ENCODE assay signal across 13 cellular contexts in genomic region chr2:96501471-96501874, GRCh38. TPM values are rescaled to one million over a fixed set of nuclear protein-coding genes. Genes with fewer than 3 reads are reported as not detected.
DNase-seq lines count a peak whose midpoint lies in the region; ATAC-seq and TF ChIP-seq lines count a peak whose summit lies in the region.
"Had no signal": no experiment of that assay in that cellular context is flagged by ENCODE, and none has a peak within 500 bp of the region (broad histone marks: within the 10 kb centered on the region; RNA-seq: fewer than 3 reads in every experiment).

No MANE protein-coding gene starts in this region.

- intact Hi-C loops in activated CD4-positive, alpha-beta T cell treated with anti-CD3 and anti-CD28 coated beads for 36 hours (cut with DNase I, micrococcal nuclease), result no loop called here
- intact Hi-C loops in Caco-2 (cut with micrococcal nuclease; ENCODE audit: unreplicated experiment), result no loop called here

- H3K36me3 ChIP-seq in Caco-2 (ENCODE audit: control insufficient read depth, insufficient read depth, low read length), result no peaks in the 10 kb centered on the region
- H3K36me3 ChIP-seq: cardiac muscle cell had no signal

- POLR2A ChIA-PET in activated CD4-positive, alpha-beta T cell treated with anti-CD3 and anti-CD28 coated beads for 36 hours (lab: Charles Lee), result no interaction called here
- POLR2A ChIA-PET in naive thymus-derived CD8-positive, alpha-beta T cell (lab: Charles Lee), result no interaction called here
- POLR2A ChIA-PET in Caco-2 (lab: Charles Lee), result no interaction called here

- CTCF ChIA-PET in activated CD4-positive, alpha-beta T cell treated with anti-CD3 and anti-CD28 coated beads for 36 hours (lab: Charles Lee), result no interaction called here
- CTCF ChIA-PET in Caco-2 (lab: Charles Lee), result no interaction called here

- H3K4me3 ChIP-seq in Caco-2 (ENCODE audit: low read depth, low read length), result no peak overlapping the region
- H3K4me3 ChIP-seq: cardiac muscle cell, skin epidermis had no signal

- peak; percentile 82 for ATAC-seq in activated CD4-positive, alpha-beta T cell treated with anti-CD3 and anti-CD28 coated beads for 36 hours
- peak; percentile 42 for ATAC-seq in GM21619 (IDR thresholded peaks at IDR 0.05; ENCODE audit: unreplicated experiment)
- ATAC-seq in naive thymus-derived CD8-positive, alpha-beta T cell, result peak; percentile 78 to 92

- H3K9me3 ChIP-seq in Caco-2, result no peaks in the 10 kb centered on the region

- H3K4me1 ChIP-seq in Caco-2, result peaks cover 32% of the 10 kb centered on the region

- DNase-seq in activated CD4-positive, alpha-beta T cell treated with anti-CD3 and anti-CD28 coated beads for 36 hours, result peak; percentile 46
- no peak for DNase-seq in activated CD4-positive, alpha-beta T cell treated with anti-CD3 and anti-CD28 coated beads for 1 hour
- peak; percentile 69 for DNase-seq in UCSD-AML1 (lab: John Stamatoyannopoulos, UW; ENCODE audit: unreplicated experiment)
- DNase-seq in naive thymus-derived CD8-positive, alpha-beta T cell, result peak in 1 of 10 donors; percentile 26
- DNase-seq in Caco-2, result no peak
- no peak for DNase-seq in inferior parietal cortex (ENCODE audit: extremely low spot score)
- DNase-seq in midbrain (lab: John Stamatoyannopoulos, UW), result no peak
- DNase-seq: 8988T, NCI-H1694 had no signal

- no TSS peak for BruUV-seq in Caco-2 (replicated peaks; lab: Mats Ljungman, UMichigan)

- H3K36me3 Mint-ChIP-seq in activated CD4-positive, alpha-beta T cell treated with anti-CD3 and anti-CD28 coated beads for 36 hours (ENCODE audit: low read depth), result no peaks in the 10 kb centered on the region
- H3K36me3 Mint-ChIP-seq in naive thymus-derived CD8-positive, alpha-beta T cell, result no peaks in the 10 kb centered on the region
- H3K36me3 Mint-ChIP-seq in Caco-2 (ENCODE audit: insufficient read depth, unreplicated experiment), result peaks cover 10% of the 10 kb centered on the region

- no peaks in the 10 kb centered on the region for H3K9me3 Mint-ChIP-seq in activated CD4-positive, alpha-beta T cell treated with anti-CD3 and anti-CD28 coated beads for 36 hours (ENCODE audit: low read depth)
- no peaks in the 10 kb centered on the region for H3K9me3 Mint-ChIP-seq in naive thymus-derived CD8-positive, alpha-beta T cell
- H3K9me3 Mint-ChIP-seq in Caco-2 (ENCODE audit: unreplicated experiment), result no peaks in the 10 kb centered on the region

- no peak for TF ChIP-seq CTCF in Caco-2 (IDR thresholded peaks at IDR 0.05; ENCODE audit: insufficient read depth in 1 of 2, low read depth in 1 of 2, low read length in 1 of 2, severe bottlenecking in 1 of 2, unreplicated experiment in 1 of 2)

- H3K27me3 Mint-ChIP-seq in activated CD4-positive, alpha-beta T cell treated with anti-CD3 and anti-CD28 coated beads for 36 hours, result no peaks in the 10 kb centered on the region
- H3K27me3 Mint-ChIP-seq in naive thymus-derived CD8-positive, alpha-beta T cell, result peaks cover 0 to 1% (median 0%) of the 10 kb centered on the region in 5 donors
- no peaks in the 10 kb centered on the region for H3K27me3 Mint-ChIP-seq in Caco-2 (ENCODE audit: insufficient read depth, unreplicated experiment)

- H3K4me3 Mint-ChIP-seq in activated CD4-positive, alpha-beta T cell treated with anti-CD3 and anti-CD28 coated beads for 36 hours, result no peak overlapping the region
- peak overlapping the region in 2 of 10 donors; percentile 14 to 36 for H3K4me3 Mint-ChIP-seq in naive thymus-derived CD8-positive, alpha-beta T cell
- H3K4me3 Mint-ChIP-seq in Caco-2 (ENCODE audit: unreplicated experiment), result no peak overlapping the region

- no peaks in the 10 kb centered on the region for H3K27me3 ChIP-seq in Caco-2 (replicated peaks; ENCODE audit: control insufficient read depth, insufficient read depth, low read length)
- H3K27me3 ChIP-seq: cardiac muscle cell had no signal

- H3K27ac Mint-ChIP-seq in activated CD4-positive, alpha-beta T cell treated with anti-CD3 and anti-CD28 coated beads for 36 hours, result peak overlapping the region; percentile 23
- H3K27ac Mint-ChIP-seq in naive thymus-derived CD8-positive, alpha-beta T cell, result peak overlapping the region in 2 of 10 donors; percentile 4 to 23
- no peak overlapping the region for H3K27ac Mint-ChIP-seq in Caco-2 (ENCODE audit: unreplicated experiment)

- H3K4me1 Mint-ChIP-seq in activated CD4-positive, alpha-beta T cell treated with anti-CD3 and anti-CD28 coated beads for 36 hours, result peaks cover 13% of the 10 kb centered on the region
- peaks cover 4 to 15% (median 10%) of the 10 kb centered on the region in 4 donors for H3K4me1 Mint-ChIP-seq in naive thymus-derived CD8-positive, alpha-beta T cell
- peaks cover 19% of the 10 kb centered on the region for H3K4me1 Mint-ChIP-seq in Caco-2 (ENCODE audit: low read depth, unreplicated experiment)

RNA-seq across cellular contexts. Expression of gene NEURL3, which starts 3.7 kb away (rescaled TPM):
- under 1 TPM; 0.33 to 0.41 TPM for total RNA-seq in activated CD4-positive, alpha-beta T cell treated with anti-CD3 and anti-CD28 coated beads for 36 hours
- under 1 TPM in 1 of 2 experiments, not detected in 1; 0.39 TPM for total RNA-seq in naive thymus-derived CD8-positive, alpha-beta T cell
- under 1 TPM in 1 of 3 donors, not detected in 2; 0.16 TPM for polyA plus RNA-seq in naive thymus-derived CD8-positive, alpha-beta T cell
- 3.1 and 4.2 TPM in 2 replicates for total RNA-seq in Caco-2 (2022)
- total RNA-seq: cardiac muscle cell, frontal cortex had no signal
- polyA plus RNA-seq: cardiac muscle cell had no signal

RNA-seq across cellular contexts. Expression of gene ARID5A, which starts 35.1 kb away (rescaled TPM):
- 100 to 1,000 TPM; 179 to 191 TPM for total RNA-seq in activated CD4-positive, alpha-beta T cell treated with anti-CD3 and anti-CD28 coated beads for 36 hours
- 100 to 1,000 TPM; 100 to 108 TPM for total RNA-seq in naive thymus-derived CD8-positive, alpha-beta T cell
- polyA plus RNA-seq in naive thymus-derived CD8-positive, alpha-beta T cell, result 100 to 1,000 TPM in 1 of 3 donors, 10 to 100 TPM in 2; 41.7 to 101 (median 55.2) TPM
- 3.0 and 3.3 TPM in 2 replicates for total RNA-seq in Caco-2 (2022)

Comparison
In these comparisons a context has a peak if more than half of its experiments do, and no peak if none do; other contexts are left out.
1. DNase-seq: peak in activated CD4-positive, alpha-beta T cell treated with anti-CD3 and anti-CD28 coated beads for 36 hours (single experiment) and UCSD-AML1 (single experiment); none in activated CD4-positive, alpha-beta T cell treated with anti-CD3 and anti-CD28 coated beads for 1 hour (single experiment), Caco-2 (0 of 2), inferior parietal cortex (single experiment) and midbrain (single experiment).
2. RNA of gene ARID5A, which starts 35.1 kb away (total RNA-seq): 179 to 191 TPM in activated CD4-positive, alpha-beta T cell treated with anti-CD3 and anti-CD28 coated beads for 36 hours and 100 to 108 TPM in naive thymus-derived CD8-positive, alpha-beta T cell; 3.0 to 3.3 TPM in Caco-2; every median in the first group is over 10 times any median in the second.
3. Peak in every context shown above with its lines, with median percentiles within 50 percentile points of each other: ATAC-seq.